Comparison of ENCODE assay signal across 1 cellular context in the genomic region with DNA sequence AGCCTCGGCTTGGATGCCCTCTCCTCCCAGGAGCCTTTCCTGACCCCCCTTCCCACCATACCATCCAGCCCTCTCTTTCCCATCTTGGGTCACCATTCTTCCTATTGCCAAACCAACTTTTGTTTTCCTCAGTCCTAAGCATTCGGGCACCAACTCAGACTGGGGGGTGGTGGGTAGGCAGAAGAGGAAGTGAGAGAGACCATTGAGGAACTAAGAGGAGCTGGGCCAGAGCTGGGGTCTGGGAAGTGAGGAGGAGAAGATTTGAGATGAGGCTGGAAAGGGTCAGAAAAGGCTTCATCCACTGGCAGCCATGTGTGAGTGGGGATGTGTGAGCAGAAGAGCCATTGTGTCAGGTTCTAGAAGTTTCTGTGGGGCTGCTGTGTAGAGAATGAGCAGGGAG.
TF ChIP-seq lines count a peak whose summit lies in the region.

No MANE protein-coding gene starts in this region.

TF ChIP-seq in H1, 55 proteins besides CTCF, POLR2A, EP300 and RAD21 (continued from another document):
- no peak for TF ChIP-seq ASH2L (IDR thresholded peaks at IDR 0.05; ENCODE audit: low read length)
- no peak for TF ChIP-seq CEBPB (IDR thresholded peaks at IDR 0.05; ENCODE audit: low read depth, low read length)
- no peak for TF ChIP-seq KDM1A (IDR thresholded peaks at IDR 0.05; ENCODE audit: borderline replicate concordance, low read length)
